ENCODE assay signal across 23 cellular contexts in the genomic region with DNA sequence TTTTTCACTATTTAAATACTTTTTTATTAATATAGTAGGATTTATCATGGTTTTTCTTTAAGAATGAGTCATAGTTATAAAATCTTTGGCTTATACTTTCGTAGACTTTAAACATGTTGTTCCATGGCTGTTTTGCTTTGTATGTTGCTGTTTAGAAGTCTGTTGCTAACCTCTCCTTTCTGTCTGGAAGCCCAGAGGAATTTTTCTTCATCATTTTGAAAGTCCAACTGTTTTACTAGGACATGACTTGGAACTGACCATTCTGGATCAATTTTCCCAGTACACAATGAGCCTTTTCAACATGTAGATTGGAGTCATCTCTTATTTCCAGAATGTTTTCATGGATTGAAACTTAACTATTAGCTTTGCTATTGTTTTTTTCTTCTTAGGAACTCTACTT. TPM values are rescaled to one million over a fixed set of nuclear protein-coding genes. Genes with fewer than 3 reads are reported as not detected.
DNase-seq lines count a peak whose midpoint lies in the region; ATAC-seq and TF ChIP-seq lines count a peak whose summit lies in the region.
"Had no signal": no experiment of that assay in that cellular context is flagged by ENCODE, and none has a peak within 500 bp of the region (broad histone marks: within the 10 kb centered on the region; RNA-seq: fewer than 3 reads in every experiment).

No MANE protein-coding gene starts in this region.

- no peaks in the 10 kb centered on the region for H3K4me1 Mint-ChIP-seq in neural progenitor cell

- H3K9me3 ChIP-seq in left lung (no peaks in the 10 kb centered on the region), aorta (ENCODE audit: control insufficient read depth, low read length) (no peaks in the 10 kb centered on the region), neural progenitor cell (ENCODE audit: low read depth) (no peaks in the 10 kb centered on the region)
- H3K9me3 ChIP-seq: A549 had no signal

- H3K79me2 ChIP-seq in neural progenitor cell (ENCODE audit: low read depth) = no peaks in the 10 kb centered on the region

- H3K36me3 Mint-ChIP-seq in neural progenitor cell = peaks cover 6% of the 10 kb centered on the region

- H3K27ac ChIP-seq in left lung = no peak overlapping the region
- H3K27ac ChIP-seq in aorta (ENCODE audit: low read depth in 1 of 2, low read length in 2 of 2) = no peak overlapping the region
- no peak overlapping the region for H3K27ac ChIP-seq in neural progenitor cell
- H3K27ac ChIP-seq: A549 had no signal

- no peak overlapping the region for H3K9ac ChIP-seq in neural progenitor cell

- no peak overlapping the region for H3K27ac Mint-ChIP-seq in neural progenitor cell
- H3K27ac Mint-ChIP-seq: CD4-positive, alpha-beta T cell had no signal

- ATAC-seq in Right ventricle myocardium inferior (peak; percentile 60), left lung (peak; percentile 49), aorta (ENCODE audit: low FRiP score) (peak; percentile 63), HG03108 (IDR thresholded peaks at IDR 0.05; ENCODE audit: unreplicated experiment) (no peak)
- ATAC-seq: A549; HCT116; stimulated activated naive CD8-positive, alpha-beta T cell treated with anti-CD3 and anti-CD28 coated beads, Interleukin-15, Interleukin-2, amounts not matched to agents 100 U/mL and 50 U/mL, for 24 hours had no signal

- H3K36me3 ChIP-seq in left lung = peaks cover 0 to 14% of the 10 kb centered on the region in 2 donors
- no peaks in the 10 kb centered on the region for H3K36me3 ChIP-seq in aorta (ENCODE audit: control insufficient read depth in 1 of 2, insufficient read depth in 2 of 2, low read length in 1 of 2)
- no peaks in the 10 kb centered on the region for H3K36me3 ChIP-seq in neural progenitor cell

- no peak overlapping the region for H3K4me3 ChIP-seq in left lung
- no peak overlapping the region for H3K4me3 ChIP-seq in aorta (ENCODE audit: low read length in 2 of 2)
- H3K4me3 ChIP-seq in neural progenitor cell = no peak overlapping the region
- H3K4me3 ChIP-seq: A549, dorsolateral prefrontal cortex had no signal

- H3F3A ChIP-seq in neural progenitor cell (ENCODE audit: low read depth) = no peaks in the 10 kb centered on the region

- no peak overlapping the region for H3K4me2 ChIP-seq in neural progenitor cell
- H3K4me2 ChIP-seq: A549 had no signal

- H3K9me3 Mint-ChIP-seq in neural progenitor cell = no peaks in the 10 kb centered on the region
- H3K9me3 Mint-ChIP-seq: CD4-positive, alpha-beta T cell had no signal

- 2 to 4% methylated on average over 1 of the region's 1 CpG for WGBS in aorta, 2 donors

- H3K27me3 ChIP-seq in left lung (no peaks in the 10 kb centered on the region), aorta (ENCODE audit: control insufficient read depth in 1 of 2, insufficient read depth in 2 of 2, low read length in 1 of 2) (no peaks in the 10 kb centered on the region), neural progenitor cell (no peaks in the 10 kb centered on the region)
- H3K27me3 ChIP-seq: dorsolateral prefrontal cortex had no signal

- no peaks in the 10 kb centered on the region for H4K20me1 ChIP-seq in neural progenitor cell (ENCODE audit: low read depth)

- H3K4me1 ChIP-seq in left lung (no peaks in the 10 kb centered on the region), aorta (ENCODE audit: control insufficient read depth in 1 of 2, insufficient read depth in 2 of 2, low read length in 2 of 2) (no peaks in the 10 kb centered on the region), neural progenitor cell (no peaks in the 10 kb centered on the region)
- H3K4me1 ChIP-seq: A549 had no signal

- H3K27me3 Mint-ChIP-seq in neural progenitor cell (ENCODE audit: insufficient read depth, low read depth) = no peaks in the 10 kb centered on the region
- H3K27me3 Mint-ChIP-seq: CD4-positive, alpha-beta T cell had no signal

- DNase-seq in Right ventricle myocardium inferior (ENCODE audit: missing footprints) (no peak), cardiac septum (ENCODE audit: low spot score) (no peak), fibroblast of gingiva (ENCODE audit: low read depth) (peak; percentile 63), left lung (no peak), aorta (no peak), neural progenitor cell (ENCODE audit: low spot score) (no peak), cortex of kidney (lab: John Stamatoyannopoulos, UW) (no peak)
- DNase-seq: activated CD4-positive, alpha-beta T cell treated with anti-CD3 and anti-CD28 coated beads for 4 hours; activated CD8-positive, alpha-beta memory T cell treated with anti-CD3 and anti-CD28 coated beads, Interleukin-2, amount 50 U/mL, for 4 hours; activated gamma-delta T cell treated with Interleukin-2 at 50 U/mL for 16 hours; anterior cingulate cortex; CD4-positive, alpha-beta T cell; dorsolateral prefrontal cortex; EL; erythroblast; KBM-7; NCI-H1092; NCI-H774; posterior cingulate gyrus; stimulated activated naive CD8-positive, alpha-beta T cell treated with anti-CD3 and anti-CD28 coated beads, Interleukin-15, Interleukin-2, amounts not matched to agents 100 U/mL and 50 U/mL, for 24 hours had no signal

- intact Hi-C loops in Right ventricle myocardium inferior (cut with DNase I) (loop anchor here (2.0 kb wide), 2 partner anchors 127 to 135 kb away; no protein-coding TSS in a partner anchor), cardiac septum (cut with DNase I) (loop anchor here (2.0 kb wide), 1 partner anchor 135 kb away; no protein-coding TSS in a partner anchor), left lung (cut with DNase I) (loop anchor here in 1 of 2 donors (5.0 kb wide), 1 partner anchor 129 kb away; no protein-coding TSS in a partner anchor), aorta (cut with DNase I) (loop anchor here (1.0 to 2.0 kb wide), 3 partner anchors 127 to 135 kb away; no protein-coding TSS in a partner anchor)

- H2AFZ ChIP-seq in neural progenitor cell (replicated peaks) = no peak overlapping the region

- TF ChIP-seq CTCF in left lung (IDR thresholded peaks at IDR 0.05) (no peak), neural progenitor cell (IDR thresholded peaks at IDR 0.05) (no peak)

- H3K4me3 Mint-ChIP-seq in neural progenitor cell = no peak overlapping the region
- H3K4me3 Mint-ChIP-seq: CD4-positive, alpha-beta T cell had no signal

RNA-seq across cellular contexts. Expression of a gene that starts 7.9 kb away (rescaled TPM):
- total RNA-seq in Right ventricle myocardium inferior (22.1 TPM), cardiac septum (9.8 TPM), left lung (10 to 100 TPM in 1 of 2 donors, 1 to 10 TPM in 1; 8.6 to 12.8 TPM), aorta (10 to 100 TPM; 25.1 to 27.7 TPM), neural progenitor cell (ENCODE audit: low replicate concordance) (15.1 and 18.1 TPM in 2 replicates)
- 10 to 100 TPM; 19.3 to 33.5 TPM for polyA plus RNA-seq in aorta

RNA-seq across cellular contexts. Expression of a gene that starts 8.1 kb away (rescaled TPM):
- total RNA-seq in Right ventricle myocardium inferior = 13.1 TPM
- total RNA-seq in cardiac septum = 11.2 TPM
- total RNA-seq in left lung = 10 to 100 TPM; 11.4 to 14.0 TPM
- 10 to 100 TPM in 1 of 2 donors, 1 to 10 TPM in 1; 8.8 to 13.3 TPM for total RNA-seq in aorta
- polyA plus RNA-seq in aorta = 1 to 10 TPM; 4.7 to 9.4 TPM
- 7.1 and 9.5 TPM in 2 replicates for total RNA-seq in neural progenitor cell (ENCODE audit: low replicate concordance)

RNA-seq across cellular contexts. Expression of a gene that starts 59.8 kb away (rescaled TPM):
- 20.0 TPM for total RNA-seq in Right ventricle myocardium inferior
- total RNA-seq in cardiac septum = 20.5 TPM
- 10 to 100 TPM; 42.9 to 55.5 TPM for total RNA-seq in left lung
- 10 to 100 TPM; 58.4 to 72.1 TPM for total RNA-seq in aorta
- polyA plus RNA-seq in aorta = 10 to 100 TPM; 29.9 to 96.7 TPM
- total RNA-seq in neural progenitor cell (ENCODE audit: low replicate concordance) = 4.9 and 6.6 TPM in 2 replicates
